20 cellular contexts compared by ENCODE assay signal in genomic region chr18:12929477-12930083, GRCh38. TPM values are rescaled to one million over a fixed set of nuclear protein-coding genes. Genes with fewer than 3 reads are reported as not detected.
DNase-seq lines count a peak whose midpoint lies in the region; ATAC-seq and TF ChIP-seq lines count a peak whose summit lies in the region.
"Had no signal": no experiment of that assay in that cellular context is flagged by ENCODE, and none has a peak within 500 bp of the region (broad histone marks: within the 10 kb centered on the region; RNA-seq: fewer than 3 reads in every experiment).

No MANE protein-coding gene starts in this region.

- H3K9me3 Mint-ChIP-seq in CD8-positive, alpha-beta memory T cell = no peaks in the 10 kb centered on the region
- no peaks in the 10 kb centered on the region for H3K9me3 Mint-ChIP-seq in effector memory CD8-positive, alpha-beta T cell
- H3K9me3 Mint-ChIP-seq in stimulated activated effector memory CD8-positive, alpha-beta T cell treated with anti-CD3 and anti-CD28 coated beads, Interleukin-12 subunit alpha, Interleukin-12 subunit beta, amount 100 ng/mL, for 72 hours = no peaks in the 10 kb centered on the region

- peak; percentile 84 for ATAC-seq in effector memory CD8-positive, alpha-beta T cell (replicated peaks)
- ATAC-seq in mucosa of descending colon (peak; percentile 82), HG02981 (IDR thresholded peaks at IDR 0.05; ENCODE audit: unreplicated experiment) (no peak)
- ATAC-seq in stimulated activated effector memory CD8-positive, alpha-beta T cell treated with anti-CD3 and anti-CD28 coated beads, Interleukin-12 subunit alpha, Interleukin-12 subunit beta, amount 100 ng/mL, for 72 hours = peak; percentile 34
- ATAC-seq: GM12878, HCT116 had no signal

- no peaks in the 10 kb centered on the region for H3K36me3 Mint-ChIP-seq in CD8-positive, alpha-beta memory T cell
- H3K36me3 Mint-ChIP-seq in effector memory CD8-positive, alpha-beta T cell (ENCODE audit: insufficient read depth) = peaks cover 3% of the 10 kb centered on the region
- H3K36me3 Mint-ChIP-seq in stimulated activated effector memory CD8-positive, alpha-beta T cell treated with anti-CD3 and anti-CD28 coated beads, Interleukin-12 subunit alpha, Interleukin-12 subunit beta, amount 100 ng/mL, for 72 hours = no peaks in the 10 kb centered on the region

- no peaks in the 10 kb centered on the region for H3K9me3 ChIP-seq in CD8-positive, alpha-beta memory T cell (ENCODE audit: low read length)
- H3K9me3 ChIP-seq in mucosa of descending colon = no peaks in the 10 kb centered on the region
- H3K9me3 ChIP-seq: SJCRH30 had no signal

- H3K4me1 ChIP-seq in CD8-positive, alpha-beta memory T cell (ENCODE audit: insufficient read depth, low read length) = peaks cover 7% of the 10 kb centered on the region
- no peaks in the 10 kb centered on the region for H3K4me1 ChIP-seq in mucosa of descending colon (ENCODE audit: low read depth)
- H3K4me1 ChIP-seq: SJCRH30 had no signal

- peaks cover 16 to 22% (median 21%) of the 10 kb centered on the region in 3 donors for H3K4me1 Mint-ChIP-seq in CD8-positive, alpha-beta memory T cell
- H3K4me1 Mint-ChIP-seq in effector memory CD8-positive, alpha-beta T cell (ENCODE audit: low read depth in 2 of 2) = peaks cover 16 to 21% of the 10 kb centered on the region in 2 donors
- peaks cover 23% of the 10 kb centered on the region for H3K4me1 Mint-ChIP-seq in stimulated activated effector memory CD8-positive, alpha-beta T cell treated with anti-CD3 and anti-CD28 coated beads, Interleukin-12 subunit alpha, Interleukin-12 subunit beta, amount 100 ng/mL, for 72 hours

- peak overlapping the region in 3 of 7 donors; percentile 13 to 52 (median 33) for H3K4me3 Mint-ChIP-seq in CD8-positive, alpha-beta memory T cell
- H3K4me3 Mint-ChIP-seq in effector memory CD8-positive, alpha-beta T cell = peak overlapping the region; percentile 22 to 25
- no peak overlapping the region for H3K4me3 Mint-ChIP-seq in stimulated activated effector memory CD8-positive, alpha-beta T cell treated with anti-CD3 and anti-CD28 coated beads, Interleukin-12 subunit alpha, Interleukin-12 subunit beta, amount 100 ng/mL, for 72 hours

- no peaks in the 10 kb centered on the region for H3K27me3 ChIP-seq in CD8-positive, alpha-beta memory T cell (ENCODE audit: insufficient read depth, low read length, poor library complexity, severe bottlenecking)
- H3K27me3 ChIP-seq: SJCRH30 had no signal

- no peak for TF ChIP-seq CTCF in mucosa of descending colon (IDR thresholded peaks at IDR 0.05)

- H3K36me3 ChIP-seq in CD8-positive, alpha-beta memory T cell (ENCODE audit: insufficient read depth, low read length) = no peaks in the 10 kb centered on the region
- H3K36me3 ChIP-seq in mucosa of descending colon (ENCODE audit: low read depth) = no peaks in the 10 kb centered on the region
- H3K36me3 ChIP-seq: SJCRH30 had no signal

- no peak overlapping the region for H3K27ac ChIP-seq in CD8-positive, alpha-beta memory T cell (ENCODE audit: low read depth, low read length)
- H3K27ac ChIP-seq: C4-2B, SJCRH30 had no signal

- CTCF ChIA-PET in CD8-positive, alpha-beta memory T cell (lab: Charles Lee) = interaction anchor here (1.0 kb wide), 1 partner anchor 203 kb away, joined by 4 read pairs; no protein-coding TSS in a partner anchor

- H3K27me3 Mint-ChIP-seq in CD8-positive, alpha-beta memory T cell = peaks cover 0 to 2% of the 10 kb centered on the region in 2 donors
- H3K27me3 Mint-ChIP-seq in effector memory CD8-positive, alpha-beta T cell = no peaks in the 10 kb centered on the region

- peak overlapping the region in 6 of 8 donors; percentile 13 to 85 (median 60) for H3K27ac Mint-ChIP-seq in CD8-positive, alpha-beta memory T cell
- H3K27ac Mint-ChIP-seq in effector memory CD8-positive, alpha-beta T cell = peak overlapping the region; percentile 46 to 92
- peak overlapping the region; percentile 40 for H3K27ac Mint-ChIP-seq in stimulated activated effector memory CD8-positive, alpha-beta T cell treated with anti-CD3 and anti-CD28 coated beads, Interleukin-12 subunit alpha, Interleukin-12 subunit beta, amount 100 ng/mL, for 72 hours

- peak in 2 of 5 donors; percentile 24 to 58 for DNase-seq in CD8-positive, alpha-beta memory T cell
- peak; percentile 24 to 48 (median 33) for DNase-seq in effector memory CD8-positive, alpha-beta T cell
- DNase-seq in mucosa of descending colon = peak in 1 of 3 donors; percentile 52
- no peak for DNase-seq in stimulated activated effector memory CD8-positive, alpha-beta T cell treated with anti-CD3 and anti-CD28 coated beads, Interleukin-12 subunit alpha, Interleukin-12 subunit beta, amount 100 ng/mL, for 72 hours (ENCODE audit: low spot score in 2 of 2)
- no peak for DNase-seq in T-helper 1 cell
- DNase-seq in amygdala (lab: John Stamatoyannopoulos, UW) = no peak
- DNase-seq: AML-193, DND-41, IMR-90, MV-4-11, NCI-H1105 treated with DMSO at 0.1 percent for 48 hours, NCI-H2029 treated with DMSO at 0.1 percent for 48 hours, NCI-H2171, NCI-H345, NCI-H774, SJCRH30 had no signal

- intact Hi-C loops in mucosa of descending colon (cut with DNase I, micrococcal nuclease) = loop anchor here in 1 of 2 donors (5.0 kb wide), 1 partner anchor 202 kb away; no protein-coding TSS in a partner anchor

- POLR2A ChIA-PET in CD8-positive, alpha-beta memory T cell (lab: Charles Lee) = no interaction called here

- no peak overlapping the region for H3K4me3 ChIP-seq in CD8-positive, alpha-beta memory T cell (ENCODE audit: low read length)
- H3K4me3 ChIP-seq in mucosa of descending colon = no peak overlapping the region
- H3K4me3 ChIP-seq: GM12878, SJCRH30 had no signal

RNA-seq across cellular contexts. Expression of gene SEH1L, which starts 18.2 kb away (rescaled TPM):
- 100 to 1,000 TPM; 132 to 141 TPM for total RNA-seq in CD8-positive, alpha-beta memory T cell
- 25.9 TPM for polyA plus RNA-seq in CD8-positive, alpha-beta memory T cell
- 10 to 100 TPM; 33.7 to 36.7 (median 34.3) TPM for total RNA-seq in mucosa of descending colon

RNA-seq across cellular contexts. Expression of gene PTPN2, which starts 45.5 kb away (rescaled TPM):
- 10 to 100 TPM; 52.6 to 60.3 TPM for total RNA-seq in CD8-positive, alpha-beta memory T cell
- polyA plus RNA-seq in CD8-positive, alpha-beta memory T cell = 91.9 TPM
- total RNA-seq in mucosa of descending colon = 10 to 100 TPM; 28.9 to 42.0 (median 38.4) TPM

Comparison
In these comparisons a context has a peak if more than half of its experiments do, and no peak if none do; other contexts are left out.
1. DNase-seq: peak in effector memory CD8-positive, alpha-beta T cell (3 of 3); none in stimulated activated effector memory CD8-positive, alpha-beta T cell treated with anti-CD3 and anti-CD28 coated beads, Interleukin-12 subunit alpha, Interleukin-12 subunit beta, amount 100 ng/mL, for 72 hours (0 of 2), T-helper 1 cell (0 of 5) and amygdala (0 of 56).
2. Peak in every context shown above with its lines, with median percentiles within 50 percentile points of each other: H3K27ac Mint-ChIP-seq.